ENCODE assay signal across 10 cellular contexts in the genomic region with DNA sequence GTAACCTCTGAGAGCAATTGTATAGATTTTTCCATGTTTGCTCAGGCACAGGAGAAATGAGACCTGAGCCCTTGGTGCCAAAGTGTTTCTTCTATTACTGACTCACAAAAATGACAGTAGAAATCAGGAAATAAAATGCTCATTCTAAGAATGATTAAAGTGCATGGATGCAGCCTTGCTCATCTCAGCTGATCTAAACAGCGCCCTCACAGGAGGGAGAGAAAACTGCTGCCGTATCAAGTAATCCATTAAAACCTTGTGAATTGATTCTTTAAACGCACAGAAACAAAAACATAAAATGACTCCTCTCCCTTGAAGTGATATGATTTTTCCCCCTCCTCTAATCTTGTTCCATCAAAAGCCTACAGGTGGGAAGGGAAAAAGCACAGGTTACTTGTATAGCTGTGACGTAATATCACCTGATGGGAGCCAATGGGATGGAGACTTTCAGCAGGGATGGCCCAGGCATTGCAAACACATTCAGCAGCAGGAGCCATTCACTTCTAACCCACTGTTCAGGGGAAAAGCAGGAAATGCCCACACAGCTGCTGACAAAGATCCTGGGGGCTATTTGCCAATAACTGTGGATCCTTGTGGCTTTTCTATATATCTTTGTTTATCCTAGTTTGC.
DNase-seq lines count a peak whose midpoint lies in the region; ATAC-seq, FAIRE-seq and TF ChIP-seq lines count a peak whose summit lies in the region.
"Had no signal": no experiment of that assay in that cellular context is flagged by ENCODE, and none has a peak within 500 bp of the region (broad histone marks: within the 10 kb centered on the region; RNA-seq: fewer than 3 reads in every experiment).

No MANE protein-coding gene starts in this region.

- no peak overlapping the region for H3K4me3 ChIP-seq in DOHH2 (ENCODE audit: low read length)
- H3K4me3 ChIP-seq in HL-60 (replicated peaks; ENCODE audit: insufficient read depth, low read length) = no peak overlapping the region
- H3K4me3 ChIP-seq in astrocyte of the cerebellum (ENCODE audit: low read depth, low read length) = no peak overlapping the region
- H3K4me3 ChIP-seq in right lobe of liver = no peak overlapping the region

- in situ Hi-C loops in astrocyte of the cerebellum (cut with HindIII; ENCODE audit: low sequenced_read_pairs) = no loop called here
- in situ Hi-C loops in KBM-7 (cut with MboI; ENCODE audit: low pct_unique_long_range_greater_than_20kb, low sequenced_read_pairs) = no loop called here

- DNase-seq in HL-60 (ENCODE audit: low read depth in 1 of 2, low spot score in 1 of 2) = no peak
- no peak for DNase-seq in astrocyte of the cerebellum (ENCODE audit: low read depth)
- DNase-seq in right lobe of liver = no peak
- DNase-seq in KBM-7 = no peak
- no peak for DNase-seq in GM12891 (ENCODE audit: insufficient read length, low spot score)
- DNase-seq: activated CD4-positive, alpha-beta T cell treated with anti-CD3 and anti-CD28 coated beads, Interleukin-2, amount 50 U/mL, for 1 hour; stimulated activated naive CD4-positive, alpha-beta T cell had no signal

- peaks cover 6% of the 10 kb centered on the region; the same call in 1 of the 2 replicates for H3K27me3 ChIP-seq in DOHH2 (ENCODE audit: control insufficient read depth, low read length)
- H3K27me3 ChIP-seq in HL-60 (ENCODE audit: insufficient read depth, poor library complexity, severe bottlenecking) = no peaks in the 10 kb centered on the region
- H3K27me3 ChIP-seq in right lobe of liver = peaks cover 0 to 16% of the 10 kb centered on the region in 2 donors

- no peak overlapping the region for H3K4me2 ChIP-seq in DOHH2 (ENCODE audit: low read length)

- WGBS in right lobe of liver (ENCODE audit: insufficient coverage, low coverage, low lambda C conversion rate, missing lambda C conversion rate) = 62% methylated on average over 4 of the region's 4 CpGs

- H3K4me1 ChIP-seq in DOHH2 (ENCODE audit: control insufficient read depth, low read length) = no peaks in the 10 kb centered on the region
- peaks cover 0 to 12% (median 0%) of the 10 kb centered on the region in 4 donors for H3K4me1 ChIP-seq in right lobe of liver

- no peaks in the 10 kb centered on the region for H3K79me2 ChIP-seq in DOHH2 (ENCODE audit: control insufficient read depth, low read length)

- H4K20me1 ChIP-seq in DOHH2 (ENCODE audit: control insufficient read depth, insufficient read depth, low read depth, low read length) = no peaks in the 10 kb centered on the region

- H3K9me2 ChIP-seq in DOHH2 (replicated peaks; ENCODE audit: control insufficient read depth, low read length) = no peaks in the 10 kb centered on the region; the same call in 1 of the 2 replicates

- H3K9me3 ChIP-seq in DOHH2 (ENCODE audit: control insufficient read depth, insufficient read depth, low read length) (no peaks in the 10 kb centered on the region), right lobe of liver (no peaks in the 10 kb centered on the region)

- TF ChIP-seq POLR2A in right lobe of liver (IDR thresholded peaks at IDR 0.05) (no peak), GM12891 (IDR thresholded peaks at IDR 0.05; ENCODE audit: low read depth, low read length) (no peak)

- no peak for FAIRE-seq in GM12891 (lab: Jason Lieb, UNC)

- intact Hi-C loops in right lobe of liver (cut with DNase I) = no loop called here

- H3K27ac ChIP-seq in DOHH2 (ENCODE audit: low read depth, low read length) (no peak overlapping the region), HL-60 (replicated peaks) (no peak overlapping the region), right lobe of liver (no peak overlapping the region)

- H3F3A ChIP-seq in DOHH2 (ENCODE audit: control insufficient read depth, insufficient read depth) = no peaks in the 10 kb centered on the region

- ATAC-seq in right lobe of liver = peak in 2 of 4 donors; percentile 24 to 44
- ATAC-seq in HG03469 (IDR thresholded peaks at IDR 0.05; ENCODE audit: unreplicated experiment) = no peak
- no peak for ATAC-seq in GM18858 (IDR thresholded peaks at IDR 0.05; ENCODE audit: unreplicated experiment)

- no peaks in the 10 kb centered on the region for H3K36me3 ChIP-seq in DOHH2 (ENCODE audit: control insufficient read depth, low read length)
- no peaks in the 10 kb centered on the region for H3K36me3 ChIP-seq in right lobe of liver

- TF ChIP-seq CTCF in DOHH2 (IDR thresholded peaks at IDR 0.05; ENCODE audit: low read depth, low read length, poor library complexity, severe bottlenecking) = peak; percentile 66
- TF ChIP-seq CTCF in HL-60 (IDR thresholded peaks at IDR 0.05; ENCODE audit: insufficient read depth, low read length) = peak; percentile 30
- TF ChIP-seq CTCF in astrocyte of the cerebellum (IDR thresholded peaks at IDR 0.05; ENCODE audit: low read depth, low read length, missing control alignments) = peak; percentile 52
- peak; percentile 17 to 47 (median 27) for TF ChIP-seq CTCF in right lobe of liver (IDR thresholded peaks at IDR 0.05)

TF ChIP-seq in GM12891, 5 proteins besides CTCF, POLR2A, EP300 and RAD21:
- TF ChIP-seq POLR2AphosphoS5 (IDR thresholded peaks at IDR 0.05; ENCODE audit: low read depth, low read length) (no peak), POU2F2 (IDR thresholded peaks at IDR 0.05; ENCODE audit: low read depth, low read length) (no peak), SPI1 (IDR thresholded peaks at IDR 0.05; ENCODE audit: low read depth, low read length) (no peak), PAX5 (IDR thresholded peaks at IDR 0.05; ENCODE audit: insufficient read depth, low read length, severe bottlenecking) (no peak)
